Comparison of ENCODE assay signal across 17 cellular contexts in the genomic region with DNA sequence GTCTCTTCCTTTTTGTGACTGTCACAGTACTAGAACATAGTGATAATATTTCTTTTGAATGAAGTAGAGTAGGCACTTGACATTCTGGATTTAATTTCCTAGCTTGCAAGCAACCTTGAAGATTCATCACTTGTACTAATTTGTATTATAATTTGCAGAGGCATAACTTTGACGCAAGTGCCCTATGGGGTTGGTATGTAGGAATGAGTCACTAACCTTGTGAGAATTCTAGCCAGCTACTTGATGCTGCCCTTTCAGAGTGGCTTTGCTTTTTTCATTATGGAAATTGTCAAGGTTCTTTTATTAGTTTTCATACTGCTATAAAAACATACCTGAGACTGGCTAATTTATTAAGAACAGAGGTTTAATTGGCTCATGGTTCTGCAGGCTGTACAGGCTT.
"Had no signal": no experiment of that assay in that cellular context is flagged by ENCODE, and none has a peak within 500 bp of the region (broad histone marks: within the 10 kb centered on the region; RNA-seq: fewer than 3 reads in every experiment).

No MANE protein-coding gene starts in this region.

- H3K27ac Mint-ChIP-seq: activated CD4-positive, alpha-beta memory T cell treated with anti-CD3 and anti-CD28 coated beads for 36 hours; activated naive CD8-positive, alpha-beta T cell treated with anti-CD3 and anti-CD28 coated beads, Interleukin-2, amount 50 U/mL, for 24 hours; activated T-cell treated with anti-CD3 and anti-CD28 coated beads, Interleukin-2, amount 50 U/mL, for 72 hours; dendritic cell treated with granulocyte-macrophage colony-stimulating factor and Interleukin-4, amounts not matched to agents 40 ng/mL and 50 ng/mL, for 4 days; stimulated activated naive CD8-positive, alpha-beta T cell treated with anti-CD3 and anti-CD28 coated beads, Interleukin-15, Interleukin-2, amounts not matched to agents 100 ng/mL and 50 ng/mL, for 24 hours had no signal

- H3K4me3 Mint-ChIP-seq: activated CD4-positive, alpha-beta memory T cell treated with anti-CD3 and anti-CD28 coated beads for 36 hours; activated naive CD8-positive, alpha-beta T cell treated with anti-CD3 and anti-CD28 coated beads, Interleukin-2, amount 50 U/mL, for 24 hours; activated T-cell treated with anti-CD3 and anti-CD28 coated beads, Interleukin-2, amount 50 U/mL, for 72 hours; dendritic cell treated with granulocyte-macrophage colony-stimulating factor and Interleukin-4, amounts not matched to agents 40 ng/mL and 50 ng/mL, for 4 days; effector memory CD8-positive, alpha-beta T cell; stimulated activated naive CD8-positive, alpha-beta T cell treated with anti-CD3 and anti-CD28 coated beads, Interleukin-15, Interleukin-2, amounts not matched to agents 100 ng/mL and 50 ng/mL, for 24 hours had no signal

- H3K27me3 ChIP-seq: body of pancreas, testis, upper lobe of right lung had no signal

- H3K4me3 ChIP-seq: body of pancreas, prostate gland, testis, upper lobe of right lung had no signal

- H3K36me3 ChIP-seq: prostate gland, upper lobe of right lung had no signal

- DNase-seq: activated CD4-positive, alpha-beta memory T cell treated with anti-CD3 and anti-CD28 coated beads for 36 hours; activated CD4-positive, alpha-beta T cell treated with anti-CD3 and anti-CD28 coated beads for 1 hour; activated gamma-delta T cell treated with Interleukin-2 at 50 U/mL for 16 hours; activated naive CD8-positive, alpha-beta T cell treated with anti-CD3 and anti-CD28 coated beads, Interleukin-2, amount 50 U/mL, for 24 hours; activated T-cell treated with anti-CD3 and anti-CD28 coated beads, Interleukin-2, amount 50 U/mL, for 72 hours; body of pancreas; effector memory CD8-positive, alpha-beta T cell; erythroblast; foreskin melanocyte; head of caudate nucleus; naive thymus-derived CD4-positive, alpha-beta T cell; testis; upper lobe of right lung had no signal

- ATAC-seq: activated naive CD8-positive, alpha-beta T cell treated with anti-CD3 and anti-CD28 coated beads, Interleukin-2, amount 50 U/mL, for 24 hours; activated T-cell treated with anti-CD3 and anti-CD28 coated beads, Interleukin-2, amount 50 U/mL, for 72 hours; body of pancreas; effector memory CD8-positive, alpha-beta T cell; naive thymus-derived CD4-positive, alpha-beta T cell; sciatic nerve; upper lobe of right lung had no signal

- H3K4me1 ChIP-seq: body of pancreas, prostate gland, testis, upper lobe of right lung had no signal

- H3K9me3 Mint-ChIP-seq: effector memory CD8-positive, alpha-beta T cell had no signal

- H3K27ac ChIP-seq: body of pancreas, prostate gland, testis, upper lobe of right lung had no signal

- H3K27me3 Mint-ChIP-seq: activated CD4-positive, alpha-beta memory T cell treated with anti-CD3 and anti-CD28 coated beads for 36 hours; activated naive CD8-positive, alpha-beta T cell treated with anti-CD3 and anti-CD28 coated beads, Interleukin-2, amount 50 U/mL, for 24 hours; dendritic cell treated with granulocyte-macrophage colony-stimulating factor and Interleukin-4, amounts not matched to agents 40 ng/mL and 50 ng/mL, for 4 days; effector memory CD8-positive, alpha-beta T cell; naive thymus-derived CD4-positive, alpha-beta T cell; stimulated activated naive CD8-positive, alpha-beta T cell treated with anti-CD3 and anti-CD28 coated beads, Interleukin-15, Interleukin-2, amounts not matched to agents 100 ng/mL and 50 ng/mL, for 24 hours had no signal

- H3K9me3 ChIP-seq: body of pancreas, prostate gland, testis, upper lobe of right lung had no signal
